In the genomic region with DNA sequence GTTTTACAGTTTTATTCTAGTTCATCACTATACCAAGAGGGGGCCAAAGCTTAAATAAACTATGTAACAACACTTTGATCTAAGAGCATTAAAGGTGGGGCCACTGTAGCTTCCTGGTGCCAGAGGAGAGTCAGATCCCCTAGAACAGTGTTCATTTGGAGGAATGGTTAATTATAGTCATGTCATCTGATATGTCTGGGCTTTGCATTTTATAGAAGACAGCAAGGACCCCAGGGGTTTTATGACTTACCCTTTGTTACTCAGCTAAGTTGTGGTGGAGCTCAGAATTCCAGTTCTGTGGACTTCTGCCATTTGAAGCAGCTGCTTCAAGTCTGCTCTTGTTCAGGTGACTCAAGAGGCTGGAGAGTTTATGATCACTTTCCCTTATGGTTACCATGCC, we compare ENCODE assay signal across 24 cellular contexts. TPM values are rescaled to one million over a fixed set of nuclear protein-coding genes. Genes with fewer than 3 reads are reported as not detected.
DNase-seq lines count a peak whose midpoint lies in the region; FAIRE-seq and TF ChIP-seq lines count a peak whose summit lies in the region.
"Had no signal": no experiment of that assay in that cellular context is flagged by ENCODE, and none has a peak within 500 bp of the region (broad histone marks: within the 10 kb centered on the region; RNA-seq: fewer than 3 reads in every experiment).

No MANE protein-coding gene starts in this region.

- H4K91ac ChIP-seq in mesenchymal stem cell (ENCODE audit: low read length): no peak overlapping the region

- no peak overlapping the region for H3K14ac ChIP-seq in mesenchymal stem cell (ENCODE audit: low read length in 2 of 2)

- H3K36me3 ChIP-seq in mesenchymal stem cell (ENCODE audit: control insufficient read depth in 1 of 2, insufficient read depth in 2 of 2, low read depth in 1 of 2, low read length in 2 of 2): peaks cover 80 to 96% of the 10 kb centered on the region in 2 experiments

- H2AFZ ChIP-seq in mesenchymal stem cell (ENCODE audit: low read depth, low read length): no peak overlapping the region

- H2BK5ac ChIP-seq in mesenchymal stem cell (ENCODE audit: low read depth, low read length, poor library complexity, severe bottlenecking): no peak overlapping the region

- H3K27ac ChIP-seq in mesenchymal stem cell (ENCODE audit: low read length, poor library complexity, severe bottlenecking): peak overlapping the region; percentile 13
- H3K27ac ChIP-seq: BLaER1 treated with 17β-estradiol and CSF1 and Interleukin-3, amounts not matched to agents 10 nM and 100 nM; body of pancreas; spleen had no signal

- H3K27me3 ChIP-seq in mesenchymal stem cell (ENCODE audit: control insufficient read depth in 1 of 2, insufficient read depth in 1 of 2, low read length in 2 of 2): no peaks in the 10 kb centered on the region
- H3K27me3 ChIP-seq: BLaER1 treated with 17β-estradiol and CSF1 and Interleukin-3, amounts not matched to agents 10 nM and 100 nM; body of pancreas; spleen had no signal

- no peak overlapping the region for H3K23ac ChIP-seq in mesenchymal stem cell (ENCODE audit: low read length in 2 of 2)

- no peak overlapping the region for H3K4me3 ChIP-seq in mesenchymal stem cell (ENCODE audit: insufficient read depth in 1 of 2, low read depth in 1 of 2, low read length in 2 of 2)
- H3K4me3 ChIP-seq: BLaER1 treated with 17β-estradiol and CSF1 and Interleukin-3, amounts not matched to agents 10 nM and 100 nM; body of pancreas; spleen had no signal

- no peak overlapping the region for H3K4ac ChIP-seq in mesenchymal stem cell (ENCODE audit: low read depth in 1 of 2, low read length in 2 of 2)

- peak; percentile 68 for DNase-seq in DMS79 treated with DMSO at 0.1 percent for 48 hours (lab: John Stamatoyannopoulos, UW)
- peak; percentile 9 for DNase-seq in NCI-H128 (lab: John Stamatoyannopoulos, UW; ENCODE audit: unreplicated experiment)
- DNase-seq in astrocyte of the hippocampus (ENCODE audit: low read depth, low spot score): peak; percentile 17
- no peak for DNase-seq in mesenchymal stem cell
- no peak for DNase-seq in progenitor cell of endocrine pancreas (ENCODE audit: low spot score, unreplicated experiment)
- DNase-seq in retina: no peak
- no peak for DNase-seq in GM19238 (ENCODE audit: insufficient read length, low spot score)
- DNase-seq in HTR-8/SVneo (ENCODE audit: insufficient read length, low spot score): no peak
- DNase-seq: activated CD4-positive, alpha-beta T cell treated with anti-CD3 and anti-CD28 coated beads for 1 hour; activated T-cell treated with anti-CD3 and anti-CD28 coated beads, Interleukin-2, amount 50 U/mL, for 72 hours; body of pancreas; HFFc6; hippocampal formation; islet precursor cell; KG1; natural killer cell; NCI-H1092 treated with DMSO at 0.1 percent for 48 hours; NCI-H2171; spleen had no signal

- H2BK12ac ChIP-seq in mesenchymal stem cell (ENCODE audit: low read length in 2 of 2): no peak overlapping the region

- H3K9ac ChIP-seq in mesenchymal stem cell (ENCODE audit: low read length): peak overlapping the region; percentile 30
- H3K9ac ChIP-seq: BLaER1 treated with 17β-estradiol and CSF1 and Interleukin-3, amounts not matched to agents 10 nM and 100 nM had no signal

- peaks cover 52% of the 10 kb centered on the region for H3K36me3 Mint-ChIP-seq in progenitor cell of endocrine pancreas (ENCODE audit: insufficient read depth)

- H2AK5ac ChIP-seq in mesenchymal stem cell (ENCODE audit: low read length, severe bottlenecking): no peak overlapping the region

- no peak for FAIRE-seq in HTR-8/SVneo (lab: Jason Lieb, UNC)
- FAIRE-seq: colon, GM12891 had no signal

- H3K4me1 Mint-ChIP-seq in progenitor cell of endocrine pancreas (ENCODE audit: low read depth): no peaks in the 10 kb centered on the region

- peaks cover 36% of the 10 kb centered on the region for H3K79me1 ChIP-seq in mesenchymal stem cell (replicated peaks; ENCODE audit: low read length, poor library complexity, severe bottlenecking)

- no peak overlapping the region for H4K8ac ChIP-seq in mesenchymal stem cell (ENCODE audit: low read length)

- no peak overlapping the region for H3K4me2 ChIP-seq in mesenchymal stem cell (ENCODE audit: low read length, poor library complexity, severe bottlenecking)
- H3K4me2 ChIP-seq: BLaER1 treated with 17β-estradiol and CSF1 and Interleukin-3, amounts not matched to agents 10 nM and 100 nM had no signal

- no peak overlapping the region for H3K27ac Mint-ChIP-seq in progenitor cell of endocrine pancreas
- H3K27ac Mint-ChIP-seq: activated naive CD4-positive, alpha-beta T cell treated with anti-CD3 and anti-CD28 coated beads, Interleukin-2, amount 50 U/mL, for 24 hours; HFFc6; memory B cell; natural killer cell had no signal

- TF ChIP-seq CTCF in progenitor cell of endocrine pancreas (IDR thresholded peaks at IDR 0.05; ENCODE audit: unreplicated experiment): no peak

- peaks cover 15% of the 10 kb centered on the region for H3K4me1 ChIP-seq in mesenchymal stem cell (ENCODE audit: control insufficient read depth, insufficient read depth, low read depth, low read length)
- H3K4me1 ChIP-seq: BLaER1 treated with 17β-estradiol and CSF1 and Interleukin-3, amounts not matched to agents 10 nM and 100 nM; body of pancreas; spleen had no signal

- H2BK120ac ChIP-seq in mesenchymal stem cell (ENCODE audit: low read depth, low read length): no peak overlapping the region

- H3K4me3 Mint-ChIP-seq in progenitor cell of endocrine pancreas (ENCODE audit: low read depth): no peak overlapping the region
- H3K4me3 Mint-ChIP-seq: activated naive CD4-positive, alpha-beta T cell treated with anti-CD3 and anti-CD28 coated beads, Interleukin-2, amount 50 U/mL, for 24 hours; activated T-cell treated with anti-CD3 and anti-CD28 coated beads, Interleukin-2, amount 50 U/mL, for 72 hours; HFFc6; memory B cell; natural killer cell had no signal

- no peaks in the 10 kb centered on the region for H3K9me3 ChIP-seq in mesenchymal stem cell (ENCODE audit: control insufficient read depth, low read length)
- H3K9me3 ChIP-seq: BLaER1 treated with 17β-estradiol and CSF1 and Interleukin-3, amounts not matched to agents 10 nM and 100 nM; body of pancreas; spleen had no signal

- no peaks in the 10 kb centered on the region for H3K9me3 Mint-ChIP-seq in progenitor cell of endocrine pancreas (ENCODE audit: low read depth)
- H3K9me3 Mint-ChIP-seq: activated naive CD4-positive, alpha-beta T cell treated with anti-CD3 and anti-CD28 coated beads, Interleukin-2, amount 50 U/mL, for 24 hours; activated T-cell treated with anti-CD3 and anti-CD28 coated beads, Interleukin-2, amount 50 U/mL, for 72 hours; HFFc6; memory B cell; natural killer cell had no signal

- no peaks in the 10 kb centered on the region for H3K27me3 Mint-ChIP-seq in progenitor cell of endocrine pancreas
- H3K27me3 Mint-ChIP-seq: activated naive CD4-positive, alpha-beta T cell treated with anti-CD3 and anti-CD28 coated beads, Interleukin-2, amount 50 U/mL, for 24 hours; memory B cell had no signal

- H3K18ac ChIP-seq in mesenchymal stem cell (ENCODE audit: low read depth in 1 of 2, low read length in 2 of 2): no peak overlapping the region

- H2BK15ac ChIP-seq in mesenchymal stem cell (ENCODE audit: low read depth, poor library complexity, severe bottlenecking): no peak overlapping the region

RNA-seq across cellular contexts. Expression of gene KDM4A, which starts 16.7 kb away (rescaled TPM):
- polyA plus RNA-seq in mesenchymal stem cell (2013, experiment 1 of 2): 22.4 TPM
- polyA plus RNA-seq in mesenchymal stem cell (2013, experiment 2 of 2): 21.9 TPM
- total RNA-seq in progenitor cell of endocrine pancreas: 110 TPM in 2 replicates

RNA-seq across cellular contexts. Expression of gene ST3GAL3, which starts 40.7 kb away (rescaled TPM):
- polyA plus RNA-seq in mesenchymal stem cell (2013, experiment 1 of 2): 8.2 TPM
- polyA plus RNA-seq in mesenchymal stem cell (2013, experiment 2 of 2): 8.4 TPM
- total RNA-seq in progenitor cell of endocrine pancreas: 14.6 and 14.9 TPM in 2 replicates

Comparison
In these comparisons a context has a peak if more than half of its experiments do, and no peak if none do; other contexts are left out.
1. DNase-seq: peak in DMS79 treated with DMSO at 0.1 percent for 48 hours (single experiment), NCI-H128 (single experiment) and astrocyte of the hippocampus (single experiment); none in mesenchymal stem cell (single experiment), progenitor cell of endocrine pancreas (single experiment), retina (single experiment), GM19238 (single experiment) and HTR-8/SVneo (single experiment).